ENCODE assay signal across 9 cellular contexts in genomic region chr10:127715782-127716378, GRCh38. TPM values are rescaled to one million over a fixed set of nuclear protein-coding genes. Genes with fewer than 3 reads are reported as not detected.
DNase-seq lines count a peak whose midpoint lies in the region; ATAC-seq, FAIRE-seq and TF ChIP-seq lines count a peak whose summit lies in the region.
"Had no signal": no experiment of that assay in that cellular context is flagged by ENCODE, and none has a peak within 500 bp of the region (broad histone marks: within the 10 kb centered on the region; RNA-seq: fewer than 3 reads in every experiment).

No MANE protein-coding gene starts in this region.

- intact Hi-C loops in pancreas (cut with DNase I) = loop anchor here in 2 of 3 donors (10.0 kb wide), 2 partner anchors 139 to 299 kb away; no protein-coding TSS in a partner anchor
- intact Hi-C loops in aorta (cut with DNase I) = no loop called here

- H3K4me2 ChIP-seq in MM.1S (ENCODE audit: low read depth, low read length) = no peak overlapping the region

- H3K9me2 ChIP-seq in MM.1S (replicated peaks; ENCODE audit: insufficient read depth, low read length) = no peaks in the 10 kb centered on the region

- peak; percentile 51 for DNase-seq in G401 (ENCODE audit: low spot score)
- peak; percentile 42 for DNase-seq in MM.1S
- DNase-seq in dermis blood vessel endothelial cell = peak; percentile 60
- DNase-seq in pancreas = no peak
- DNase-seq in stimulated activated CD4-positive, alpha-beta T cell treated with anti-CD3 and anti-CD28 coated beads, Interleukin-1b, Interleukin-23, amount 100 ng/mL, for 48 hours = no peak
- DNase-seq in stimulated activated CD4-positive, alpha-beta T cell treated with anti-CD3 and anti-CD28 coated beads, Interleukin-2, amount 100 ng/mL, for 24 hours = no peak
- DNase-seq in aorta = no peak

- in situ Hi-C loops in G401 (cut with HindIII; ENCODE audit: low sequenced_read_pairs) = no loop called here

- H3K36me3 ChIP-seq in MM.1S (replicated peaks; ENCODE audit: insufficient read depth, low read length) = no peaks in the 10 kb centered on the region
- no peaks in the 10 kb centered on the region for H3K36me3 ChIP-seq in pancreas
- no peaks in the 10 kb centered on the region for H3K36me3 ChIP-seq in aorta (ENCODE audit: control insufficient read depth in 1 of 2, insufficient read depth in 2 of 2, low read length in 1 of 2)

- no peaks in the 10 kb centered on the region for H3F3A ChIP-seq in MM.1S (ENCODE audit: insufficient read depth, low read length)

- ATAC-seq in pancreas (no peak), GM21367 (IDR thresholded peaks at IDR 0.05; ENCODE audit: unreplicated experiment) (no peak), aorta (ENCODE audit: low FRiP score) (no peak)

- H3K4me1 ChIP-seq in MM.1S (ENCODE audit: low read length) = no peaks in the 10 kb centered on the region
- H3K4me1 ChIP-seq in pancreas = no peaks in the 10 kb centered on the region
- no peaks in the 10 kb centered on the region for H3K4me1 ChIP-seq in aorta (ENCODE audit: control insufficient read depth in 1 of 2, insufficient read depth in 2 of 2, low read length in 2 of 2)

- H3K27ac ChIP-seq in MM.1S (ENCODE audit: low read length) (no peak overlapping the region), pancreas (no peak overlapping the region), aorta (ENCODE audit: low read depth in 1 of 2, low read length in 2 of 2) (no peak overlapping the region)
- H3K27ac ChIP-seq: epithelial cell of prostate had no signal

- H3K9me3 ChIP-seq in MM.1S (replicated peaks; ENCODE audit: insufficient read depth, low read length) (no peaks in the 10 kb centered on the region), pancreas (no peaks in the 10 kb centered on the region), aorta (ENCODE audit: control insufficient read depth, low read length) (no peaks in the 10 kb centered on the region)

- FAIRE-seq in pancreas (lab: Jason Lieb, UNC) = peak; percentile 67

- no peak overlapping the region for H3K4me3 ChIP-seq in MM.1S (ENCODE audit: low read length)
- no peak overlapping the region for H3K4me3 ChIP-seq in pancreas
- no peak overlapping the region for H3K4me3 ChIP-seq in aorta (ENCODE audit: low read length in 2 of 2)

- H3K27me3 ChIP-seq in MM.1S (replicated peaks; ENCODE audit: insufficient read depth, low read length) = no peaks in the 10 kb centered on the region
- no peaks in the 10 kb centered on the region for H3K27me3 ChIP-seq in pancreas
- no peaks in the 10 kb centered on the region for H3K27me3 ChIP-seq in aorta (ENCODE audit: control insufficient read depth in 1 of 2, insufficient read depth in 2 of 2, low read length in 1 of 2)

- H2AFZ ChIP-seq in MM.1S (ENCODE audit: low read length) = no peak overlapping the region

- H3K9ac ChIP-seq in MM.1S (ENCODE audit: low read length) = no peak overlapping the region

- WGBS in pancreas, 2 donors = 32% methylated on average over 3 of the region's 3 CpGs
- 50 to 71% methylated on average over 3 of the region's 3 CpGs for WGBS in aorta, 2 donors

- H3K79me2 ChIP-seq in MM.1S (ENCODE audit: low read length) = no peaks in the 10 kb centered on the region

- no peaks in the 10 kb centered on the region for H4K20me1 ChIP-seq in MM.1S (ENCODE audit: insufficient read depth, low read length)

- peak; percentile 66 for TF ChIP-seq CTCF in MM.1S (IDR thresholded peaks at IDR 0.05; ENCODE audit: low read length)
- TF ChIP-seq CTCF in pancreas (IDR thresholded peaks at IDR 0.05) = peak in 1 of 4 donors; percentile 22

RNA-seq across cellular contexts. Expression of gene FOXI2, which starts 21.1 kb away (rescaled TPM):
- not detected in 2 replicates for total RNA-seq in G401 (2014; rRNA removed; shearing (Covaris generic))
- not detected in 2 replicates for total RNA-seq in dermis blood vessel endothelial cell
- under 1 TPM in 3 of 6 donors, not detected in 3; 0.06 to 0.22 (median 0.06) TPM for total RNA-seq in pancreas
- polyA plus RNA-seq in pancreas = under 1 TPM in 1 of 2 donors, not detected in 1; 0.05 TPM
- total RNA-seq in aorta = under 1 TPM; 0.23 to 0.48 TPM
- polyA plus RNA-seq in aorta = not detected

Comparison
In these comparisons a context has a peak if more than half of its experiments do, and no peak if none do; other contexts are left out.
1. DNase-seq: peak in G401 (single experiment), MM.1S (single experiment) and dermis blood vessel endothelial cell (single experiment); none in pancreas (0 of 6), stimulated activated CD4-positive, alpha-beta T cell treated with anti-CD3 and anti-CD28 coated beads, Interleukin-1b, Interleukin-23, amount 100 ng/mL, for 48 hours (single experiment), stimulated activated CD4-positive, alpha-beta T cell treated with anti-CD3 and anti-CD28 coated beads, Interleukin-2, amount 100 ng/mL, for 24 hours (0 of 2) and aorta (0 of 2).
2. intact Hi-C loops: an anchor here in pancreas (10.0 kb wide); none called in aorta.